ENCODE assay signal across 8 cellular contexts in the genomic region with DNA sequence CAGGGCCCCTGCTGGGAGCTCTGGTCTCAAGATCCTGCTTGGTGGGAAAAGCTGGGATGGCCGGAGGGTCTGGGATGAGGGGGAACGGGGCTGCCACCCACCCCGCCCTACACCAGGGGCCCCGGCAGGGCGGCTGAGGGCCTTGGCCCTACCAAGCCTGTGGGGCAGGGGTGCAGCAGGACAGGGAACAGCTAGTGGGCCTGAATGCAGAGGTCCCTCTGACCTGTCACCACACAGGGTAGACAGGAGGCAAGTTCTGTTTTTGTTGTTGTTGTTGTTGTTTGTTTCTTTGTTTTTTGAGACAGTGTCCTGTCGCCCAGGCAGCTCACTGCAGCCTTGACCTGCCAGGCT. TPM values are rescaled to one million over a fixed set of nuclear protein-coding genes. Genes with fewer than 3 reads are reported as not detected.
DNase-seq lines count a peak whose midpoint lies in the region; ATAC-seq and TF ChIP-seq lines count a peak whose summit lies in the region.
"Had no signal": no experiment of that assay in that cellular context is flagged by ENCODE, and none has a peak within 500 bp of the region (broad histone marks: within the 10 kb centered on the region; RNA-seq: fewer than 3 reads in every experiment).

No MANE protein-coding gene starts in this region.

- CTCF ChIA-PET in HEK293 (lab: Yijun Ruan, JAX): interaction anchor here (0.6 to 10.9 kb wide), 10 partner anchors 8 to 589 kb away, joined by 3 to 267 read pairs (median 5); a partner anchor contains a TSS
- CTCF ChIA-PET in activated CD8-positive, alpha-beta T cell treated with anti-CD3 and anti-CD28 coated beads for 36 hours (lab: Charles Lee): interaction anchor here (1.7 to 10.2 kb wide), 2 partner anchors 19 to 181 kb away, joined by 5 to 136 read pairs; a partner anchor contains a TSS

- no peak overlapping the region for H3K4me3 ChIP-seq in HEK293 (ENCODE audit: low read depth, low read length)
- peak overlapping the region; percentile 35 to 44 for H3K4me3 ChIP-seq in right atrium auricular region

- peaks cover 10 to 24% of the 10 kb centered on the region in 2 experiments; a peak in 1 of 3 replicates for H3K36me3 ChIP-seq in HEK293 (ENCODE audit: control insufficient read depth in 2 of 2, insufficient read depth in 1 of 2, low read length in 2 of 2)
- H3K36me3 ChIP-seq in right atrium auricular region: peaks cover 10% of the 10 kb centered on the region

- H3K27me3 Mint-ChIP-seq in activated CD8-positive, alpha-beta T cell treated with anti-CD3 and anti-CD28 coated beads for 36 hours: no peaks in the 10 kb centered on the region
- H3K27me3 Mint-ChIP-seq in stimulated activated memory B cell treated with anti-CD40 and anti-IgM and Interleukin-4, amounts not matched to agents 10 μg/mL and 1 μg/mL and 100 μg/mL, for 72 hours: no peaks in the 10 kb centered on the region

- ATAC-seq in activated CD8-positive, alpha-beta T cell treated with anti-CD3 and anti-CD28 coated beads for 36 hours: peak; percentile 2
- ATAC-seq in stimulated activated memory B cell treated with anti-CD40 and anti-IgM and Interleukin-4, amounts not matched to agents 10 μg/mL and 1 μg/mL and 100 μg/mL, for 72 hours: peak; percentile 31
- ATAC-seq in GM21423 (IDR thresholded peaks at IDR 0.05; ENCODE audit: unreplicated experiment): no peak

- H3K4me1 ChIP-seq in HEK293 (ENCODE audit: control insufficient read depth, insufficient read depth, low read length) (no peaks in the 10 kb centered on the region; the same call in 1 of the 2 replicates), right atrium auricular region (no peaks in the 10 kb centered on the region)

- intact Hi-C loops in activated CD8-positive, alpha-beta T cell treated with anti-CD3 and anti-CD28 coated beads for 36 hours (cut with micrococcal nuclease): no loop called here

- H3K27ac ChIP-seq in HEK293 (ENCODE audit: extremely low read depth, low read depth, low read length) (no peak overlapping the region), right atrium auricular region (peak overlapping the region; percentile 53 to 61)

- no peak overlapping the region for H3K4me3 Mint-ChIP-seq in activated CD8-positive, alpha-beta T cell treated with anti-CD3 and anti-CD28 coated beads for 36 hours
- peak overlapping the region; percentile 96 for H3K4me3 Mint-ChIP-seq in stimulated activated memory B cell treated with anti-CD40 and anti-IgM and Interleukin-4, amounts not matched to agents 10 μg/mL and 1 μg/mL and 100 μg/mL, for 72 hours

- no peaks in the 10 kb centered on the region for H3K9me3 Mint-ChIP-seq in activated CD8-positive, alpha-beta T cell treated with anti-CD3 and anti-CD28 coated beads for 36 hours
- H3K9me3 Mint-ChIP-seq in stimulated activated memory B cell treated with anti-CD40 and anti-IgM and Interleukin-4, amounts not matched to agents 10 μg/mL and 1 μg/mL and 100 μg/mL, for 72 hours: no peaks in the 10 kb centered on the region

- TF ChIP-seq CTCF in HEK293 (tag by site-specific recombination; IDR thresholded peaks at IDR 0.05): no peak
- no peak for TF ChIP-seq CTCF in activated CD8-positive, alpha-beta T cell treated with anti-CD3 and anti-CD28 coated beads for 36 hours (IDR thresholded peaks at IDR 0.05)
- no peak for TF ChIP-seq CTCF in right atrium auricular region (IDR thresholded peaks at IDR 0.05)

- H3K9me3 ChIP-seq in HEK293 (ENCODE audit: control insufficient read depth, insufficient read depth, low read depth, low read length) (no peaks in the 10 kb centered on the region), right atrium auricular region (no peaks in the 10 kb centered on the region)

- H3K27ac Mint-ChIP-seq in activated CD8-positive, alpha-beta T cell treated with anti-CD3 and anti-CD28 coated beads for 36 hours: peak overlapping the region; percentile 82
- H3K27ac Mint-ChIP-seq in stimulated activated memory B cell treated with anti-CD40 and anti-IgM and Interleukin-4, amounts not matched to agents 10 μg/mL and 1 μg/mL and 100 μg/mL, for 72 hours: peak overlapping the region; percentile 94

- no peak for DNase-seq in activated CD8-positive, alpha-beta T cell treated with anti-CD3 and anti-CD28 coated beads for 36 hours
- DNase-seq in right atrium auricular region (ENCODE audit: low spot score) (no peak), NCI-H2227 (lab: John Stamatoyannopoulos, UW; ENCODE audit: unreplicated experiment) (no peak)
- DNase-seq in activated effector memory CD4-positive, alpha-beta T cell treated with anti-CD3 and anti-CD28 coated beads, Interleukin-2, amount 50 U/mL, for 16 hours: no peak
- DNase-seq: DMS79 had no signal

- POLR2A ChIA-PET in HEK293 (lab: Yijun Ruan, JAX): interaction anchor here (1.2 to 3.0 kb wide), 6 partner anchors 7 to 181 kb away, joined by 3 to 21 read pairs (median 5); a partner anchor contains a TSS
- POLR2A ChIA-PET in activated CD8-positive, alpha-beta T cell treated with anti-CD3 and anti-CD28 coated beads for 36 hours (lab: Charles Lee): interaction anchor here (0.8 to 11.9 kb wide), 4 partner anchors 9 to 41 kb away, joined by 3 to 130 read pairs (median 28); a partner anchor contains a TSS

- peaks cover 11% of the 10 kb centered on the region for H3K36me3 Mint-ChIP-seq in activated CD8-positive, alpha-beta T cell treated with anti-CD3 and anti-CD28 coated beads for 36 hours (ENCODE audit: low read depth)
- peaks cover 6% of the 10 kb centered on the region for H3K36me3 Mint-ChIP-seq in stimulated activated memory B cell treated with anti-CD40 and anti-IgM and Interleukin-4, amounts not matched to agents 10 μg/mL and 1 μg/mL and 100 μg/mL, for 72 hours

- H3K27me3 ChIP-seq in right atrium auricular region: no peaks in the 10 kb centered on the region

- peaks cover 35% of the 10 kb centered on the region for H3K4me1 Mint-ChIP-seq in activated CD8-positive, alpha-beta T cell treated with anti-CD3 and anti-CD28 coated beads for 36 hours (ENCODE audit: low read depth)
- H3K4me1 Mint-ChIP-seq in stimulated activated memory B cell treated with anti-CD40 and anti-IgM and Interleukin-4, amounts not matched to agents 10 μg/mL and 1 μg/mL and 100 μg/mL, for 72 hours: peaks cover 7% of the 10 kb centered on the region

TF ChIP-seq in HEK293, 187 proteins besides CTCF, POLR2A, EP300 and RAD21 (continues in another document):
- TF ChIP-seq, protein P1, sequence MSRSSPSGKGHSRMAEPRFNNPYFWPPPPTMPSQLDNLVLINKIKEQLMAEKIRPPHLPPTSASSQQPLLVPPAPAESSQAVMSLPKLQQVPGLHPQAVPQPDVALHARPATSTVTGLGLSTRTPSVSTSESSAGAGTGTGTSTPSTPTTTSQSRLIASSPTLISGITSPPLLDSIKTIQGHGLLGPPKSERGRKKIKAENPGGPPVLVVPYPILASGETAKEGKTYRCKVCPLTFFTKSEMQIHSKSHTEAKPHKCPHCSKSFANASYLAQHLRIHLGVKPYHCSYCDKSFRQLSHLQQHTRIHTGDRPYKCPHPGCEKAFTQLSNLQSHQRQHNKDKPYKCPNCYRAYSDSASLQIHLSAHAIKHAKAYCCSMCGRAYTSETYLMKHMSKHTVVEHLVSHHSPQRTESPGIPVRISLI (tag by site-specific recombination; IDR thresholded peaks at IDR 0.05): no peak
- TF ChIP-seq KLF16 (tag by site-specific recombination; IDR thresholded peaks at IDR 0.05): no peak
- no peak for TF ChIP-seq ZNF155 (tag by site-specific recombination; IDR thresholded peaks at IDR 0.05)
- no peak for TF ChIP-seq ZNF266 (tag by site-specific recombination; IDR thresholded peaks at IDR 0.05; ENCODE audit: low read depth)
- TF ChIP-seq, protein P2, sequence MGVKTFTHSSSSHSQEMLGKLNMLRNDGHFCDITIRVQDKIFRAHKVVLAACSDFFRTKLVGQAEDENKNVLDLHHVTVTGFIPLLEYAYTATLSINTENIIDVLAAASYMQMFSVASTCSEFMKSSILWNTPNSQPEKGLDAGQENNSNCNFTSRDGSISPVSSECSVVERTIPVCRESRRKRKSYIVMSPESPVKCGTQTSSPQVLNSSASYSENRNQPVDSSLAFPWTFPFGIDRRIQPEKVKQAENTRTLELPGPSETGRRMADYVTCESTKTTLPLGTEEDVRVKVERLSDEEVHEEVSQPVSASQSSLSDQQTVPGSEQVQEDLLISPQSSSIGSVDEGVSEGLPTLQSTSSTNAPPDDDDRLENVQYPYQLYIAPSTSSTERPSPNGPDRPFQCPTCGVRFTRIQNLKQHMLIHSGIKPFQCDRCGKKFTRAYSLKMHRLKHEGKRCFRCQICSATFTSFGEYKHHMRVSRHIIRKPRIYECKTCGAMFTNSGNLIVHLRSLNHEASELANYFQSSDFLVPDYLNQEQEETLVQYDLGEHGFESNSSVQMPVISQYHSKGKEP (tag by site-specific recombination; IDR thresholded peaks at IDR 0.05): no peak
- TF ChIP-seq MZF1 (tag by site-specific recombination; IDR thresholded peaks at IDR 0.05; ENCODE audit: borderline replicate concordance): no peak
- no peak for TF ChIP-seq WT1 (tag by site-specific recombination; IDR thresholded peaks at IDR 0.05)
- no peak for TF ChIP-seq ZNF302 (tag by site-specific recombination; IDR thresholded peaks at IDR 0.05; ENCODE audit: low read depth)
- TF ChIP-seq TCF7L2 (IDR thresholded peaks at IDR 0.05; ENCODE audit: borderline replicate concordance, low read depth, low read length): no peak
- TF ChIP-seq, protein P3, sequence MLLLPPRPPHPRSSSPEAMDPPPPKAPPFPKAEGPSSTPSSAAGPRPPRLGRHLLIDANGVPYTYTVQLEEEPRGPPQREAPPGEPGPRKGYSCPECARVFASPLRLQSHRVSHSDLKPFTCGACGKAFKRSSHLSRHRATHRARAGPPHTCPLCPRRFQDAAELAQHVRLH (tag by site-specific recombination; IDR thresholded peaks at IDR 0.05): no peak
- peak; percentile 33; the same call in 1 of the 2 replicates for TF ChIP-seq ZNF146 (tag by site-specific recombination; IDR thresholded peaks at IDR 0.05)
- no peak for TF ChIP-seq ZNF629 (tag by site-specific recombination; IDR thresholded peaks at IDR 0.05)
- no peak for TF ChIP-seq ZBTB48 (tag by site-specific recombination; IDR thresholded peaks at IDR 0.05)

RNA-seq across cellular contexts. Expression of a gene that starts 0.3 kb away (rescaled TPM):
- total RNA-seq in activated CD8-positive, alpha-beta T cell treated with anti-CD3 and anti-CD28 coated beads for 36 hours: 10 to 100 TPM; 14.3 to 15.8 TPM
- total RNA-seq in right atrium auricular region: 10 to 100 TPM in 1 of 2 donors, 1 to 10 TPM in 1; 6.2 to 10.6 TPM

RNA-seq across cellular contexts. Expression of a gene that starts 9.9 kb away (rescaled TPM):
- 100 to 1,000 TPM; 123 to 136 TPM for total RNA-seq in activated CD8-positive, alpha-beta T cell treated with anti-CD3 and anti-CD28 coated beads for 36 hours
- 10 to 100 TPM; 66.5 to 70.2 TPM for total RNA-seq in right atrium auricular region

RNA-seq across cellular contexts. Expression of a gene that starts 18.7 kb away (rescaled TPM):
- 100 to 1,000 TPM; 128 to 130 TPM for total RNA-seq in activated CD8-positive, alpha-beta T cell treated with anti-CD3 and anti-CD28 coated beads for 36 hours
- total RNA-seq in right atrium auricular region: 1 to 10 TPM; 7.6 to 8.9 TPM

RNA-seq across cellular contexts. Expression of a gene that starts 26.8 kb away (rescaled TPM):
- total RNA-seq in activated CD8-positive, alpha-beta T cell treated with anti-CD3 and anti-CD28 coated beads for 36 hours: 100 to 1,000 TPM; 115 to 116 TPM
- 10 to 100 TPM; 40.8 to 54.7 TPM for total RNA-seq in right atrium auricular region

RNA-seq across cellular contexts. Expression of a gene that starts 27.8 kb away (rescaled TPM):
- total RNA-seq in activated CD8-positive, alpha-beta T cell treated with anti-CD3 and anti-CD28 coated beads for 36 hours: 1 to 10 TPM; 4.4 to 4.5 TPM
- 1 to 10 TPM; 4.7 to 6.4 TPM for total RNA-seq in right atrium auricular region

Comparison
In these comparisons a context has a peak if more than half of its experiments do, and no peak if none do; other contexts are left out.
1. RNA of a gene that starts 18.7 kb away (total RNA-seq): 128 to 130 TPM in activated CD8-positive, alpha-beta T cell treated with anti-CD3 and anti-CD28 coated beads for 36 hours; 7.6 to 8.9 TPM in right atrium auricular region; every median in the first group is over 10 times any median in the second.